27 cellular contexts compared by ENCODE assay signal in genomic region chr14:37824936-37825698, GRCh38.
A peak's percentile ranks its signal among the peaks of the same experiment; 100 is the strongest.
DNase-seq lines count a peak whose midpoint lies in the region; ATAC-seq, FAIRE-seq and TF ChIP-seq lines count a peak whose summit lies in the region.
"Had no signal": no experiment of that assay in that cellular context is flagged by ENCODE, and none has a peak within 500 bp of the region (broad histone marks: within the 10 kb centered on the region; RNA-seq: fewer than 3 reads in every experiment).

No MANE protein-coding gene starts in this region.

- no peak overlapping the region for H3K4me3 ChIP-seq in SJCRH30
- H3K4me3 ChIP-seq: A549, body of pancreas, K562, pancreas had no signal

- no peak for ATAC-seq in HG03095 (IDR thresholded peaks at IDR 0.05; ENCODE audit: unreplicated experiment)
- ATAC-seq: A549; body of pancreas; effector memory CD8-positive, alpha-beta T cell; K562; left cardiac atrium; naive thymus-derived CD8-positive, alpha-beta T cell; pancreas; right cardiac atrium had no signal

- FAIRE-seq in D721Med (lab: Jason Lieb, UNC), result peak; percentile 51
- FAIRE-seq: A549, GM19239, K562, pancreas had no signal

- H3K9me3 ChIP-seq in SJCRH30 (replicated peaks), result 0 out of 2 replicates have a peak, but pooled peaks cover 2% of the 10 kb centered on the region
- H3K9me3 ChIP-seq: A549, BE2C, body of pancreas, pancreas, SK-N-SH had no signal

- TF ChIP-seq CTCF in D721Med (IDR thresholded peaks at IDR 0.05; ENCODE audit: insufficient read depth, missing control alignments), result no peak

- H3K36me3 ChIP-seq in SJCRH30, result no peaks in the 10 kb centered on the region
- H3K36me3 ChIP-seq: BE2C, pancreas had no signal

- H3K27ac ChIP-seq in SJCRH30, result no peak overlapping the region
- H3K27ac ChIP-seq: A549, body of pancreas, pancreas had no signal

- H3K27me3 ChIP-seq in SJCRH30, result no peaks in the 10 kb centered on the region
- H3K27me3 ChIP-seq: body of pancreas, pancreas had no signal

- no peaks in the 10 kb centered on the region; the same call in 1 of the 2 replicates for H3K4me1 ChIP-seq in SJCRH30
- H3K4me1 ChIP-seq: A549, BE2C, body of pancreas, pancreas had no signal

- DNase-seq in D721Med (ENCODE audit: insufficient read length, low spot score), result no peak
- DNase-seq in HT1080 (ENCODE audit: low read depth), result peak; percentile 59
- DNase-seq in RPMI7951 (ENCODE audit: low read depth), result peak; percentile 0
- peak; percentile 27 for DNase-seq in iris pigment epithelial cell (ENCODE audit: low read depth)
- DNase-seq in NCI-H345 treated with DMSO at 0.1 percent for 48 hours (lab: John Stamatoyannopoulos, UW; ENCODE audit: unreplicated experiment), result no peak
- no peak for DNase-seq in SHP77 (lab: John Stamatoyannopoulos, UW)
- DNase-seq in SJCRH30, result no peak
- DNase-seq: activated CD4-positive, alpha-beta T cell treated with anti-CD3 and anti-CD28 coated beads, Interleukin-2, amount 50 U/mL, for 1 hour; BE2C; body of pancreas; effector memory CD8-positive, alpha-beta T cell; EL; left cardiac atrium; mesendoderm; naive thymus-derived CD8-positive, alpha-beta T cell; NCI-H146; NCI-H345; pancreas; right cardiac atrium; RPMI8226; SK-N-SH; stimulated activated CD4-positive, alpha-beta T cell treated with anti-CD3 and anti-CD28 coated beads, Interleukin-15, amount 100 ng/mL, for 24 hours; T-helper 2 cell had no signal

Comparison
In these comparisons a context has a peak if more than half of its experiments do, and no peak if none do; other contexts are left out.
1. DNase-seq: peak in HT1080 (single experiment), RPMI7951 (single experiment) and iris pigment epithelial cell (single experiment); none in D721Med (single experiment), NCI-H345 treated with DMSO at 0.1 percent for 48 hours (single experiment), SHP77 (0 of 2) and SJCRH30 (0 of 2).